In genomic region chr18:22816266-22817176, GRCh38 we compare ENCODE assay signal across 2 cellular contexts.
TF ChIP-seq lines count a peak whose summit lies in the region.

No MANE protein-coding gene starts in this region.

TF ChIP-seq in IMR-90, 13 proteins besides CTCF, POLR2A, EP300 and RAD21 (continued from another document):
- TF ChIP-seq MXI1 (IDR thresholded peaks at IDR 0.05; ENCODE audit: borderline replicate concordance, low read depth, low read length), result no peak
- TF ChIP-seq ELK1 (IDR thresholded peaks at IDR 0.05; ENCODE audit: borderline replicate concordance, low read depth, low read length), result no peak
- TF ChIP-seq CHD1 (IDR thresholded peaks at IDR 0.05; ENCODE audit: low read depth, low read length), result no peak
- no peak for TF ChIP-seq BHLHE40 (IDR thresholded peaks at IDR 0.05; ENCODE audit: low read depth, low read length)
- TF ChIP-seq MAZ (IDR thresholded peaks at IDR 0.05; ENCODE audit: borderline replicate concordance, low read depth, low read length), result no peak
- TF ChIP-seq CEBPB (IDR thresholded peaks at IDR 0.05; ENCODE audit: low read depth, low read length), result no peak
TF ChIP-seq in IMR-90: peak in this region for 0.

TF ChIP-seq in SK-N-SH, 30 proteins besides CTCF, POLR2A, EP300 and RAD21 (continued from another document):
- TF ChIP-seq USF2 (IDR thresholded peaks at IDR 0.05; ENCODE audit: borderline replicate concordance, low read depth, low read length) (no peak), EZH2phosphoT487 (IDR thresholded peaks at IDR 0.05; ENCODE audit: borderline replicate concordance, low read depth) (no peak), PBX3 (IDR thresholded peaks at IDR 0.05) (no peak), TAF1 (IDR thresholded peaks at IDR 0.05; ENCODE audit: borderline replicate concordance, low read depth, low read length) (no peak), TEAD4 (IDR thresholded peaks at IDR 0.05; ENCODE audit: borderline replicate concordance, insufficient read depth) (no peak), GATA2 (CRISPR knock-in tag; IDR thresholded peaks at IDR 0.05) (no peak), SMC3 (IDR thresholded peaks at IDR 0.05; ENCODE audit: low read depth, low read length) (no peak), JUND (IDR thresholded peaks at IDR 0.05) (no peak), MEF2A (IDR thresholded peaks at IDR 0.05; ENCODE audit: borderline replicate concordance, low read depth) (no peak), RCOR1 (IDR thresholded peaks at IDR 0.05; ENCODE audit: low read length) (no peak)
